Comparison of ENCODE assay signal across 19 cellular contexts in the genomic region with DNA sequence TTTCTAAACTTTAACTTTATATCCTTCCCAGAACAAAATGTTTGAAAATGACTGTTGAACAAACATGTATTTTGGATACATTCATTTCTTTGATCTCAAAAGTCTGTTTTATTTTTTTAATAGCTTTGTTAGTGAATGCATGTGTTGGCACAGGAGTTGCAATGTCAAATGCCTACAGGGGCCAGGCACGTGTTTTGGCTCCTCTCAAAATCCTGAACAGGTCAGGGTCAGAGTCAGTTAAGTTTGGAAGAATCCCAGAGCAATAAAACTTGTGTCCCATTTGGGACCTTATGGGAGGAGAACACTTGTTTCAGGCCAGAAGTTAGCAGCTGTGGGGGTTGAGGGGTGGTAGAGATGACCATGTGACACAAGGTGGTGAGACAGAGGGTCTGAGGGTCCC. TPM values are rescaled to one million over a fixed set of nuclear protein-coding genes. Genes with fewer than 3 reads are reported as not detected.
A peak's percentile ranks its signal among the peaks of the same experiment; 100 is the strongest.
DNase-seq lines count a peak whose midpoint lies in the region; ATAC-seq and TF ChIP-seq lines count a peak whose summit lies in the region.
"Had no signal": no experiment of that assay in that cellular context is flagged by ENCODE, and none has a peak within 500 bp of the region (broad histone marks: within the 10 kb centered on the region; RNA-seq: fewer than 3 reads in every experiment).

No MANE protein-coding gene starts in this region.

- ATAC-seq in psoas muscle, result peak in 1 of 4 donors; percentile 1
- no peak for ATAC-seq in GM19452 (IDR thresholded peaks at IDR 0.05; ENCODE audit: unreplicated experiment)
- ATAC-seq: GM12878 had no signal

- no peak for TF ChIP-seq EP300 in esophagus muscularis mucosa (IDR thresholded peaks at IDR 0.05)

- no peak for TF ChIP-seq POLR2A in esophagus muscularis mucosa (IDR thresholded peaks at IDR 0.05; ENCODE audit: low read depth)

- WGBS in endodermal cell (ENCODE audit: insufficient coverage in 1 of 2, insufficient read length in 1 of 2), 2 experiments, result 90 to 91% methylated on average over 1 of the region's 1 CpG
- WGBS in esophagus muscularis mucosa, result 32% methylated on average over 1 of the region's 1 CpG
- 4 to 21% (median 13%) methylated on average over 1 of the region's 1 CpG for WGBS in psoas muscle, 3 donors

- H3K27me3 ChIP-seq in endodermal cell (ENCODE audit: control insufficient read depth, insufficient read depth, low read length, poor library complexity, severe bottlenecking), result no peaks in the 10 kb centered on the region
- no peaks in the 10 kb centered on the region for H3K27me3 ChIP-seq in esophagus muscularis mucosa
- H3K27me3 ChIP-seq in psoas muscle (ENCODE audit: insufficient read depth in 3 of 3, low read length in 2 of 3), result no peaks in the 10 kb centered on the region
- H3K27me3 ChIP-seq in stomach smooth muscle (ENCODE audit: control insufficient read depth in 1 of 2, insufficient read depth in 2 of 2, low read length in 2 of 2), result no peaks in the 10 kb centered on the region

- H3K27ac ChIP-seq in endodermal cell (ENCODE audit: low read depth, low read length) (no peak overlapping the region), esophagus muscularis mucosa (replicated peaks in 1 of 4) (peak overlapping the region in 3 of 4 donors; percentile 18 to 40 (median 37)), psoas muscle (peak overlapping the region; percentile 87), stomach smooth muscle (ENCODE audit: low read length) (peak overlapping the region; percentile 53)

- no peak for TF ChIP-seq CTCF in endodermal cell (conservative IDR thresholded peaks at IDR 0.05)
- no peak for TF ChIP-seq CTCF in esophagus muscularis mucosa (IDR thresholded peaks at IDR 0.05)
- TF ChIP-seq CTCF in psoas muscle (IDR thresholded peaks at IDR 0.05), result no peak

- peaks cover 7% of the 10 kb centered on the region for H3K36me3 Mint-ChIP-seq in endodermal cell (ENCODE audit: low read depth)

- H3K4me1 ChIP-seq in endodermal cell (ENCODE audit: control insufficient read depth, insufficient read depth, low read length) (peaks cover 3% of the 10 kb centered on the region), esophagus muscularis mucosa (peaks cover 3 to 27% (median 14%) of the 10 kb centered on the region in 4 donors), psoas muscle (peaks cover 8% of the 10 kb centered on the region), stomach smooth muscle (ENCODE audit: control insufficient read depth, insufficient read depth, low read length) (peaks cover 10% of the 10 kb centered on the region)
- H3K4me1 ChIP-seq: HAP-1 had no signal

- H3K27me3 Mint-ChIP-seq in endodermal cell (ENCODE audit: insufficient read depth), result peaks cover 10% of the 10 kb centered on the region

- H3K9ac ChIP-seq in endodermal cell (ENCODE audit: extremely low read depth, low read length, poor library complexity, severe bottlenecking), result no peak overlapping the region
- H3K9ac ChIP-seq in stomach smooth muscle (ENCODE audit: low read length in 2 of 2), result no peak overlapping the region

- H3K36me3 ChIP-seq in endodermal cell (ENCODE audit: control insufficient read depth, insufficient read depth, low read length) (peaks cover 20% of the 10 kb centered on the region), esophagus muscularis mucosa (peaks cover 13 to 40% (median 25%) of the 10 kb centered on the region in 4 donors), psoas muscle (ENCODE audit: insufficient read depth in 1 of 2, low read depth in 1 of 2) (peaks cover 0 to 47% of the 10 kb centered on the region in 2 donors), stomach smooth muscle (ENCODE audit: control insufficient read depth in 2 of 2, insufficient read depth in 2 of 2, low read length in 2 of 2) (peaks cover 22 to 24% of the 10 kb centered on the region in 2 donors)
- H3K36me3 ChIP-seq: HAP-1 had no signal

- intact Hi-C loops in esophagus muscularis mucosa (cut with DNase I), result no loop called here
- intact Hi-C loops in psoas muscle (cut with DNase I), result no loop called here

- no peak overlapping the region for H3K4me3 Mint-ChIP-seq in endodermal cell
- H3K4me3 Mint-ChIP-seq: CD4-positive, alpha-beta memory T cell; HFFc6 had no signal

- DNase-seq in endodermal cell (no peak), esophagus muscularis mucosa (ENCODE audit: extremely low spot score) (no peak), psoas muscle (no peak), DMS79 (lab: John Stamatoyannopoulos, UW) (no peak)
- DNase-seq: C1 segment of cervical spinal cord; Calu3; CD4-positive, alpha-beta memory T cell; COR-L47; DMS53; DND-41; GDM1; GOT3; HFFc6 had no signal

- peaks cover 22% of the 10 kb centered on the region for H3K9me3 Mint-ChIP-seq in endodermal cell

- H3K9me3 ChIP-seq in endodermal cell (ENCODE audit: control insufficient read depth, low read length) (peaks cover 17% of the 10 kb centered on the region), esophagus muscularis mucosa (peaks cover 0 to 9% (median 2%) of the 10 kb centered on the region in 4 donors), psoas muscle (no peaks in the 10 kb centered on the region), stomach smooth muscle (ENCODE audit: control insufficient read depth in 2 of 2, low read length in 2 of 2) (peaks cover 0 to 5% of the 10 kb centered on the region in 2 donors)
- H3K9me3 ChIP-seq: HAP-1 had no signal

- no peak overlapping the region for H3K27ac Mint-ChIP-seq in endodermal cell
- H3K27ac Mint-ChIP-seq: CD4-positive, alpha-beta memory T cell; HFFc6 had no signal

- H3K4me1 Mint-ChIP-seq in endodermal cell, result no peaks in the 10 kb centered on the region
- H3K4me1 Mint-ChIP-seq: CD4-positive, alpha-beta memory T cell had no signal

- H3K4me3 ChIP-seq in endodermal cell (ENCODE audit: low read length) (peak overlapping the region; percentile 23), esophagus muscularis mucosa (no peak overlapping the region), psoas muscle (no peak overlapping the region), stomach smooth muscle (ENCODE audit: low read length in 2 of 2) (no peak overlapping the region)
- H3K4me3 ChIP-seq: GM12878, HAP-1 had no signal

RNA-seq across cellular contexts. Expression of a gene that starts 29.0 kb away (rescaled TPM):
- total RNA-seq in endodermal cell (under 1 TPM; 0.26 to 0.80 TPM), esophagus muscularis mucosa (1 to 10 TPM; 2.9 to 6.3 (median 4.4) TPM), psoas muscle (1 to 10 TPM in 2 of 4 donors, under 1 TPM in 2; 0.54 to 7.0 (median 3.2) TPM)
- polyA plus RNA-seq in endodermal cell (2013, experiment 1 of 2), result 0.82 TPM
- polyA plus RNA-seq in endodermal cell (2013, experiment 2 of 2), result 1.3 TPM
- polyA plus RNA-seq in psoas muscle, result 1 to 10 TPM in 1 of 3 donors, under 1 TPM in 2; 0.07 to 5.9 (median 0.65) TPM
- total RNA-seq: A673, Calu3, HFFc6 had no signal
- polyA plus RNA-seq: BJ had no signal

RNA-seq across cellular contexts. Expression of a gene that starts 34.7 kb away (rescaled TPM):
- total RNA-seq in endodermal cell, result 10 to 100 TPM in 1 of 2 donors, 1 to 10 TPM in 1; 4.3 to 11.0 TPM
- polyA plus RNA-seq in endodermal cell (2013, experiment 1 of 2), result 13.9 TPM
- polyA plus RNA-seq in endodermal cell (2013, experiment 2 of 2), result 15.6 TPM
- 1,000 to 10,000 TPM; 1,279 to 2,098 (median 1,627) TPM for total RNA-seq in esophagus muscularis mucosa
- 1,000 to 10,000 TPM; 2,718 to 5,341 (median 3,828) TPM for total RNA-seq in psoas muscle
- 1,000 to 10,000 TPM in 2 of 3 donors, 100 to 1,000 TPM in 1; 703 to 2,553 (median 1,460) TPM for polyA plus RNA-seq in psoas muscle
- total RNA-seq: A673; CD4-positive, alpha-beta memory T cell; GM12878; HFFc6 had no signal
- polyA plus RNA-seq: CD4-positive, alpha-beta memory T cell had no signal

Comparison
In these comparisons a context has a peak if more than half of its experiments do, and no peak if none do; other contexts are left out.
1. RNA of a gene that starts 34.7 kb away (total RNA-seq): 2,718 to 5,341 TPM in psoas muscle and 1,279 to 2,098 TPM in esophagus muscularis mucosa; 4.3 to 11.0 TPM in endodermal cell; every median in the first group is over 100 times any median in the second.